19 cellular contexts compared by ENCODE assay signal in genomic region chr6:152428126-152428525, GRCh38.
A peak's percentile ranks its signal among the peaks of the same experiment; 100 is the strongest.
DNase-seq lines count a peak whose midpoint lies in the region; ATAC-seq and TF ChIP-seq lines count a peak whose summit lies in the region.
"Had no signal": no experiment of that assay in that cellular context is flagged by ENCODE, and none has a peak within 500 bp of the region (broad histone marks: within the 10 kb centered on the region; RNA-seq: fewer than 3 reads in every experiment).

No MANE protein-coding gene starts in this region.

- in situ Hi-C loops in ACHN (cut with HindIII; ENCODE audit: low pct_ligation_motif_present, low pct_unique_long_range_greater_than_20kb, low sequenced_read_pairs), result no loop called here

- DNase-seq in ACHN (peak; percentile 91), RPMI7951 (ENCODE audit: low read depth) (peak; percentile 51), epithelial cell of esophagus (ENCODE audit: low read depth) (peak; percentile 24), kidney tubule cell (ENCODE audit: low spot score) (peak; percentile 66)
- DNase-seq in effector CD4-positive, alpha-beta T cell, result no peak
- DNase-seq: activated CD4-positive, alpha-beta T cell treated with anti-CD3 and anti-CD28 coated beads for 48 hours; activated CD8-positive, alpha-beta memory T cell treated with anti-CD3 and anti-CD28 coated beads, Interleukin-2, amount 50 U/mL, for 4 hours; activated effector memory CD4-positive, alpha-beta T cell treated with anti-CD3 and anti-CD28 coated beads, Interleukin-2, amount 50 U/mL, for 16 hours; adrenal gland; CD4-positive, CD25-positive, alpha-beta regulatory T cell; cerebellar nuclear complex; DMS153; NCI-H1930 had no signal

- no peak for TF ChIP-seq CTCF in epithelial cell of esophagus (IDR thresholded peaks at IDR 0.05; ENCODE audit: insufficient read depth, low read depth, low read length, missing control alignments)

- ATAC-seq in GM21529 (IDR thresholded peaks at IDR 0.05; ENCODE audit: unreplicated experiment) (no peak), HG03571 (IDR thresholded peaks at IDR 0.05; ENCODE audit: unreplicated experiment) (no peak), HG02571 (IDR thresholded peaks at IDR 0.05; ENCODE audit: unreplicated experiment) (no peak)
- ATAC-seq: A549; natural killer cell treated with Interleukin-12 subunit alpha and Interleukin-12 subunit beta and Interleukin-15 and Interleukin-18, amount 100 ng/mL, for 72 hours had no signal

- no peak overlapping the region for H3K4me3 ChIP-seq in epithelial cell of esophagus (ENCODE audit: low read length)
- H3K4me3 ChIP-seq: A549, adrenal gland, prostate gland had no signal
